Comparison of ENCODE assay signal across 27 cellular contexts in genomic region chr3:106035618-106036017, GRCh38.
"Had no signal": no experiment of that assay in that cellular context is flagged by ENCODE, and none has a peak within 500 bp of the region (broad histone marks: within the 10 kb centered on the region; RNA-seq: fewer than 3 reads in every experiment).

No MANE protein-coding gene starts in this region.

- H3K79me2 ChIP-seq: parathyroid adenoma had no signal

- H2AFZ ChIP-seq: neural progenitor cell, parathyroid adenoma had no signal

- DNase-seq: naive thymus-derived CD4-positive, alpha-beta T cell; natural killer cell; occipital lobe; ovary; posterior cingulate gyrus; psoas muscle; right lobe of liver; sigmoid colon; small intestine; stimulated activated CD4-positive, alpha-beta T cell treated with anti-CD3 and anti-CD28 coated beads, Interleukin-15, amount 100 ng/mL, for 24 hours; stimulated activated CD4-positive, alpha-beta T cell treated with anti-CD3 and anti-CD28 coated beads, Interleukin-2, amount 100 ng/mL, for 24 hours; stimulated activated CD4-positive, alpha-beta T cell treated with anti-CD3 and anti-CD28 coated beads, Interleukin-2, amount 100 ng/mL, for 48 hours; stimulated activated CD4-positive, alpha-beta T cell treated with anti-CD3 and anti-CD28 coated beads, Interleukin-4, amount 100 ng/mL, for 24 hours; stimulated activated CD8-positive, alpha-beta memory T cell treated with anti-CD3 and anti-CD28 coated beads, Interleukin-4, amount 100 ng/mL, for 48 hours; stimulated activated naive CD4-positive, alpha-beta T cell; stimulated activated naive CD8-positive, alpha-beta T cell treated with anti-CD3 and anti-CD28 coated beads, Interleukin-15, amount 100 ng/mL, for 72 hours; stimulated activated naive CD8-positive, alpha-beta T cell treated with anti-CD3 and anti-CD28 coated beads, Interleukin-15, Interleukin-2, amounts not matched to agents 100 U/mL and 50 U/mL, for 24 hours; substantia nigra; testis; tibial artery; transverse colon; upper lobe of right lung had no signal

- ATAC-seq: naive thymus-derived CD4-positive, alpha-beta T cell; natural killer cell; psoas muscle; right lobe of liver; stimulated activated memory B cell treated with anti-CD40 and anti-IgM and Interleukin-4, amounts not matched to agents 10 μg/mL and 1 μg/mL and 100 μg/mL, for 72 hours; stimulated activated naive CD8-positive, alpha-beta T cell treated with anti-CD3 and anti-CD28 coated beads, Interleukin-15, amount 100 ng/mL, for 72 hours; stimulated activated naive CD8-positive, alpha-beta T cell treated with anti-CD3 and anti-CD28 coated beads, Interleukin-15, Interleukin-2, amounts not matched to agents 100 U/mL and 50 U/mL, for 24 hours; upper lobe of right lung had no signal

- H3K36me3 ChIP-seq: neural progenitor cell, ovary, right lobe of liver, sigmoid colon, suprapubic skin, tibial artery, transverse colon, upper lobe of right lung, vagina had no signal

- H3K27ac ChIP-seq: neural progenitor cell, ovary, parathyroid adenoma, psoas muscle, right lobe of liver, sigmoid colon, suprapubic skin, testis, tibial artery, transverse colon, upper lobe of right lung, vagina had no signal

- H3K9me3 ChIP-seq: ovary, psoas muscle, right lobe of liver, sigmoid colon, suprapubic skin, testis, tibial artery, transverse colon, upper lobe of right lung, vagina had no signal

- H3K4me2 ChIP-seq: neural progenitor cell had no signal

- H3K27me3 ChIP-seq: neural progenitor cell, ovary, right lobe of liver, sigmoid colon, suprapubic skin, testis, tibial artery, transverse colon, upper lobe of right lung, vagina had no signal

- H3K4me3 ChIP-seq: neural progenitor cell, ovary, psoas muscle, right lobe of liver, sigmoid colon, suprapubic skin, testis, tibial artery, transverse colon, upper lobe of right lung, vagina had no signal

- H3K4me1 ChIP-seq: neural progenitor cell, parathyroid adenoma, psoas muscle, right lobe of liver, sigmoid colon, suprapubic skin, testis, tibial artery, transverse colon, upper lobe of right lung, vagina had no signal
